In genomic region chr10:12531305-12531738, GRCh38 we compare ENCODE assay signal across 17 cellular contexts.
DNase-seq lines count a peak whose midpoint lies in the region; ATAC-seq and TF ChIP-seq lines count a peak whose summit lies in the region.
"Had no signal": no experiment of that assay in that cellular context is flagged by ENCODE, and none has a peak within 500 bp of the region (broad histone marks: within the 10 kb centered on the region; RNA-seq: fewer than 3 reads in every experiment).

No MANE protein-coding gene starts in this region.

- WGBS in gastroesophageal sphincter (ENCODE audit: low coverage in 1 of 2), 2 donors, result 29 to 42% methylated on average over 4 to 5 of the region's 9 CpGs

- H3K4me3 ChIP-seq in gastroesophageal sphincter (no peak overlapping the region), upper lobe of right lung (no peak overlapping the region)
- H3K4me3 ChIP-seq: SK-N-MC had no signal

- TF ChIP-seq CTCF in gastroesophageal sphincter (IDR thresholded peaks at IDR 0.05) (no peak), upper lobe of right lung (IDR thresholded peaks at IDR 0.05) (no peak)

- intact Hi-C loops in Right ventricle myocardium inferior (cut with DNase I) (no loop called here), cardiac septum (cut with DNase I) (no loop called here), upper lobe of right lung (cut with DNase I) (no loop called here)

- no peak for TF ChIP-seq EP300 in gastroesophageal sphincter (IDR thresholded peaks at IDR 0.05)

- H3K9me3 ChIP-seq in gastroesophageal sphincter (no peaks in the 10 kb centered on the region), upper lobe of right lung (no peaks in the 10 kb centered on the region)

- ATAC-seq in Right ventricle myocardium inferior, result peak; percentile 76
- no peak for ATAC-seq in gastroesophageal sphincter
- peak; percentile 34 for ATAC-seq in upper lobe of right lung
- no peak for ATAC-seq in GM21528 (IDR thresholded peaks at IDR 0.05; ENCODE audit: low FRiP score, unreplicated experiment)
- ATAC-seq: activated CD4-positive, CD25-positive, alpha-beta regulatory T cell treated with anti-CD3 and anti-CD28 coated beads, Interleukin-2, amount 50 U/mL, for 24 hours; Panc1 had no signal

- H3K4me1 ChIP-seq in gastroesophageal sphincter (peaks cover 0 to 43% (median 6%) of the 10 kb centered on the region in 3 donors), upper lobe of right lung (no peaks in the 10 kb centered on the region)

- DNase-seq in Right ventricle myocardium inferior (ENCODE audit: missing footprints), result no peak
- no peak for DNase-seq in cardiac septum (ENCODE audit: low spot score)
- DNase-seq in mucosa of gallbladder (ENCODE audit: low spot score), result peak; percentile 56
- DNase-seq in upper lobe of right lung, result no peak
- DNase-seq in stimulated activated CD4-positive, alpha-beta T cell treated with anti-CD3 and anti-CD28 coated beads, Interleukin-15, amount 100 ng/mL, for 24 hours, result no peak
- DNase-seq in pons (ENCODE audit: low spot score), result no peak
- DNase-seq: activated effector memory CD4-positive, alpha-beta T cell treated with anti-CD3 and anti-CD28 coated beads, Interleukin-2, amount 50 U/mL, for 16 hours; cerebellar nuclear complex; NCI-H187 treated with DMSO at 0.1 percent for 48 hours; NCI-H524; retina; stimulated activated CD4-positive, alpha-beta T cell treated with anti-CD3 and anti-CD28 coated beads, Interleukin-1b, Interleukin-23, amount 100 ng/mL, for 48 hours had no signal

- H3K27me3 ChIP-seq in gastroesophageal sphincter (no peaks in the 10 kb centered on the region), upper lobe of right lung (no peaks in the 10 kb centered on the region)

- no peak for TF ChIP-seq POLR2A in gastroesophageal sphincter (IDR thresholded peaks at IDR 0.05)

- H3K36me3 ChIP-seq in gastroesophageal sphincter (no peaks in the 10 kb centered on the region), upper lobe of right lung (no peaks in the 10 kb centered on the region)

- H3K27ac ChIP-seq in gastroesophageal sphincter (peak overlapping the region in 3 of 4 donors; percentile 33 to 63 (median 42)), upper lobe of right lung (no peak overlapping the region)
- H3K27ac ChIP-seq: SK-N-MC had no signal

Comparison
In these comparisons a context has a peak if more than half of its experiments do, and no peak if none do; other contexts are left out.
1. ATAC-seq: peak in Right ventricle myocardium inferior (single experiment) and upper lobe of right lung (single experiment); none in gastroesophageal sphincter (single experiment) and GM21528 (single experiment).